ENCODE assay signal across 8 cellular contexts in genomic region chr10:132939957-132940790, GRCh38.
DNase-seq lines count a peak whose midpoint lies in the region; ATAC-seq, FAIRE-seq and TF ChIP-seq lines count a peak whose summit lies in the region.

No MANE protein-coding gene starts in this region.

- ATAC-seq in GM19023 (IDR thresholded peaks at IDR 0.05; ENCODE audit: unreplicated experiment): no peak

- no peak overlapping the region for H3K27ac ChIP-seq in C4-2B

- peak; percentile 54 for FAIRE-seq in GM18507 (lab: Jason Lieb, UNC)

- TF ChIP-seq CTCF in C4-2B (conservative IDR thresholded peaks at IDR 0.05): peak; percentile 98
- TF ChIP-seq CTCF in LNCaP clone FGC (IDR thresholded peaks at IDR 0.05; ENCODE audit: control insufficient read depth, extremely low read depth, insufficient read depth): peak; percentile 98

- H3K4me3 ChIP-seq in LNCaP clone FGC (ENCODE audit: low read depth, low read length): no peak overlapping the region

- peak; percentile 40 for DNase-seq in GM18507 (ENCODE audit: extremely low spot score, insufficient read length, low read depth)
- DNase-seq in LNCaP clone FGC (ENCODE audit: low read depth): no peak
- DNase-seq in activated naive CD4-positive, alpha-beta T cell treated with anti-CD3 and anti-CD28 coated beads, Interleukin-2, amount 50 U/mL, for 16 hours: peak; percentile 56
- peak; percentile 80 for DNase-seq in hepatic stellate cell (ENCODE audit: low spot score)
- peak; percentile 41 for DNase-seq in stimulated activated CD4-positive, alpha-beta T cell treated with anti-CD3 and anti-CD28 coated beads, Interleukin-12 subunit alpha, Interleukin-12 subunit beta, amount 100 ng/mL, for 4 hours
- no peak for DNase-seq in NCI-H345 treated with DMSO at 0.1 percent for 48 hours (lab: John Stamatoyannopoulos, UW; ENCODE audit: unreplicated experiment)

Comparison
In these comparisons a context has a peak if more than half of its experiments do, and no peak if none do; other contexts are left out.
1. DNase-seq: peak in GM18507 (single experiment), activated naive CD4-positive, alpha-beta T cell treated with anti-CD3 and anti-CD28 coated beads, Interleukin-2, amount 50 U/mL, for 16 hours (single experiment), hepatic stellate cell (single experiment) and stimulated activated CD4-positive, alpha-beta T cell treated with anti-CD3 and anti-CD28 coated beads, Interleukin-12 subunit alpha, Interleukin-12 subunit beta, amount 100 ng/mL, for 4 hours (single experiment); none in LNCaP clone FGC (single experiment) and NCI-H345 treated with DMSO at 0.1 percent for 48 hours (single experiment).